Comparison of ENCODE assay signal across 15 cellular contexts in genomic region chr10:33556103-33556502, GRCh38.
"Had no signal": no experiment of that assay in that cellular context is flagged by ENCODE, and none has a peak within 500 bp of the region (broad histone marks: within the 10 kb centered on the region; RNA-seq: fewer than 3 reads in every experiment).

No MANE protein-coding gene starts in this region.

- H3K36me3 ChIP-seq: SJCRH30 had no signal

- ATAC-seq: SK-N-SH treated with all-trans-retinoic acid at 6 μM for 48 hours had no signal

- H3K27ac ChIP-seq: SJCRH30 had no signal

- H3K4me3 ChIP-seq: SJCRH30 had no signal

- DNase-seq: KBM-7, MV-4-11, NCI-H1048, NCI-H1105, NCI-H1436 treated with DMSO at 0.1 percent for 48 hours, NCI-H1694, NCI-H1930, NCI-H2081, NCI-H2107, NCI-H524 treated with DMSO at 0.1 percent for 48 hours, NCI-H69, NCI-H774, RPMI8226 had no signal

- H3K9me3 ChIP-seq: SJCRH30 had no signal

- H3K4me1 ChIP-seq: SJCRH30 had no signal
